ENCODE assay signal across 10 cellular contexts in genomic region chr3:192899540-192899982, GRCh38. TPM values are rescaled to one million over a fixed set of nuclear protein-coding genes. Genes with fewer than 3 reads are reported as not detected.
DNase-seq lines count a peak whose midpoint lies in the region; ATAC-seq and TF ChIP-seq lines count a peak whose summit lies in the region.
"Had no signal": no experiment of that assay in that cellular context is flagged by ENCODE, and none has a peak within 500 bp of the region (broad histone marks: within the 10 kb centered on the region; RNA-seq: fewer than 3 reads in every experiment).

No MANE protein-coding gene starts in this region.

- H3K4me1 Mint-ChIP-seq in activated naive CD4-positive, alpha-beta T cell treated with anti-CD3 and anti-CD28 coated beads, Interleukin-2, amount 10 ng/mL, durations not matched to agents 7 days and 5 days = peaks cover 72% of the 10 kb centered on the region
- peaks cover 3 to 22% of the 10 kb centered on the region in 2 donors for H3K4me1 Mint-ChIP-seq in effector memory CD8-positive, alpha-beta T cell (ENCODE audit: low read depth in 2 of 2)
- peaks cover 49% of the 10 kb centered on the region for H3K4me1 Mint-ChIP-seq in stimulated activated naive CD8-positive, alpha-beta T cell treated with anti-CD3 and anti-CD28 coated beads, Interleukin-15, Interleukin-2, amounts not matched to agents 100 ng/mL and 50 ng/mL, for 24 hours (ENCODE audit: low read depth)

- H3K4me2 ChIP-seq in PC-9 = peak overlapping the region; percentile 11

- no peaks in the 10 kb centered on the region for H3K9me2 ChIP-seq in PC-9 (ENCODE audit: insufficient read depth)

- peaks cover 41% of the 10 kb centered on the region for H3F3A ChIP-seq in PC-9 (ENCODE audit: insufficient read depth, low read depth)

- peaks cover 10% of the 10 kb centered on the region; the same call in 1 of the 2 replicates for H3K9me3 ChIP-seq in PC-9 (ENCODE audit: insufficient read depth, low read depth)
- H3K9me3 ChIP-seq: neutrophil had no signal

- TF ChIP-seq CTCF in PC-9 (conservative IDR thresholded peaks at IDR 0.05) = no peak

- no peak for DNase-seq in activated naive CD4-positive, alpha-beta T cell treated with anti-CD3 and anti-CD28 coated beads, Interleukin-2, amount 10 ng/mL, durations not matched to agents 7 days and 5 days
- DNase-seq in activated naive CD4-positive, alpha-beta T cell (lab: John Stamatoyannopoulos, UW) = no peak
- DNase-seq in PC-9 = peak in 1 of 2 experiments; percentile 59
- no peak for DNase-seq in effector memory CD8-positive, alpha-beta T cell
- DNase-seq in stimulated activated CD4-positive, alpha-beta T cell treated with anti-CD3 and anti-CD28 coated beads, Interleukin-2, amount 100 ng/mL, for 48 hours = no peak
- DNase-seq in NAMALWA (ENCODE audit: low spot score) = no peak
- DNase-seq: NCI-H1417 had no signal

- POLR2A ChIA-PET in PC-9 (lab: Charles Lee; ENCODE audit: unreplicated experiment) = interaction anchor here (0.6 kb wide), 1 partner anchor 13 kb away, joined by 5 read pairs; no protein-coding TSS in a partner anchor

- peaks cover 4% of the 10 kb centered on the region; the same call in 1 of the 2 replicates for H3K36me3 ChIP-seq in PC-9 (ENCODE audit: low read depth)
- H3K36me3 ChIP-seq: neutrophil had no signal

- ATAC-seq in effector memory CD8-positive, alpha-beta T cell (replicated peaks) = peak; percentile 20
- no peak for ATAC-seq in GM21717 (IDR thresholded peaks at IDR 0.05; ENCODE audit: unreplicated experiment)

- peaks cover 88% of the 10 kb centered on the region for H3K4me1 ChIP-seq in PC-9 (replicated peaks; ENCODE audit: insufficient read depth)

- H3K27me3 ChIP-seq in PC-9 (ENCODE audit: insufficient read depth, low read depth) = no peaks in the 10 kb centered on the region
- H3K27me3 ChIP-seq: neutrophil had no signal

- no peak overlapping the region for H3K4me3 Mint-ChIP-seq in activated naive CD4-positive, alpha-beta T cell treated with anti-CD3 and anti-CD28 coated beads, Interleukin-2, amount 10 ng/mL, durations not matched to agents 7 days and 5 days
- peak overlapping the region in 1 of 2 donors; percentile 46 for H3K4me3 Mint-ChIP-seq in effector memory CD8-positive, alpha-beta T cell
- no peak overlapping the region for H3K4me3 Mint-ChIP-seq in stimulated activated naive CD8-positive, alpha-beta T cell treated with anti-CD3 and anti-CD28 coated beads, Interleukin-15, Interleukin-2, amounts not matched to agents 100 ng/mL and 50 ng/mL, for 24 hours

- peak overlapping the region; percentile 87 for H3K27ac ChIP-seq in PC-9
- H3K27ac ChIP-seq: neutrophil had no signal

- peaks cover 49% of the 10 kb centered on the region for H3K36me3 Mint-ChIP-seq in activated naive CD4-positive, alpha-beta T cell treated with anti-CD3 and anti-CD28 coated beads, Interleukin-2, amount 10 ng/mL, durations not matched to agents 7 days and 5 days
- peaks cover 8% of the 10 kb centered on the region for H3K36me3 Mint-ChIP-seq in effector memory CD8-positive, alpha-beta T cell (ENCODE audit: insufficient read depth)
- H3K36me3 Mint-ChIP-seq in stimulated activated naive CD8-positive, alpha-beta T cell treated with anti-CD3 and anti-CD28 coated beads, Interleukin-15, Interleukin-2, amounts not matched to agents 100 ng/mL and 50 ng/mL, for 24 hours (ENCODE audit: low read depth) = peaks cover 8% of the 10 kb centered on the region

- peaks cover 76% of the 10 kb centered on the region for H3K79me2 ChIP-seq in PC-9 (ENCODE audit: low read depth)

- CTCF ChIA-PET in activated naive CD4-positive, alpha-beta T cell treated with anti-CD3 and anti-CD28 coated beads, Interleukin-2, amount 10 ng/mL, durations not matched to agents 7 days and 5 days (lab: Charles Lee) = interaction anchor here (1.0 to 1.2 kb wide), 2 partner anchors 22 to 83 kb away, joined by 4 read pairs; no protein-coding TSS in a partner anchor
- CTCF ChIA-PET in PC-9 (lab: Charles Lee) = interaction anchor here (1.2 kb wide), 1 partner anchor 18 kb away, joined by 3 read pairs; the partner anchor contains the start of gene MB21D2

- no peak overlapping the region for H3K4me3 ChIP-seq in PC-9

- peaks cover 11% of the 10 kb centered on the region for H3K9me3 Mint-ChIP-seq in activated naive CD4-positive, alpha-beta T cell treated with anti-CD3 and anti-CD28 coated beads, Interleukin-2, amount 10 ng/mL, durations not matched to agents 7 days and 5 days
- H3K9me3 Mint-ChIP-seq in effector memory CD8-positive, alpha-beta T cell = peaks cover 4 to 8% of the 10 kb centered on the region in 2 donors
- H3K9me3 Mint-ChIP-seq in stimulated activated naive CD8-positive, alpha-beta T cell treated with anti-CD3 and anti-CD28 coated beads, Interleukin-15, Interleukin-2, amounts not matched to agents 100 ng/mL and 50 ng/mL, for 24 hours = peaks cover 11% of the 10 kb centered on the region

- no TSS peak for BruUV-seq in PC-9 (replicated peaks; lab: Mats Ljungman, UMichigan)

- intact Hi-C loops in PC-9 (cut with micrococcal nuclease; ENCODE audit: unreplicated experiment) = loop anchor here (10.0 kb wide), 1 partner anchor 1045 kb away; no protein-coding TSS in a partner anchor

- no peak overlapping the region for H2AFZ ChIP-seq in PC-9

- H3K27me3 Mint-ChIP-seq in activated naive CD4-positive, alpha-beta T cell treated with anti-CD3 and anti-CD28 coated beads, Interleukin-2, amount 10 ng/mL, durations not matched to agents 7 days and 5 days = peaks cover 23% of the 10 kb centered on the region
- H3K27me3 Mint-ChIP-seq in effector memory CD8-positive, alpha-beta T cell = peaks cover 0 to 10% of the 10 kb centered on the region in 2 donors
- H3K27me3 Mint-ChIP-seq in stimulated activated naive CD8-positive, alpha-beta T cell treated with anti-CD3 and anti-CD28 coated beads, Interleukin-15, Interleukin-2, amounts not matched to agents 100 ng/mL and 50 ng/mL, for 24 hours = peaks cover 28% of the 10 kb centered on the region

- H3K27ac Mint-ChIP-seq in activated naive CD4-positive, alpha-beta T cell treated with anti-CD3 and anti-CD28 coated beads, Interleukin-2, amount 10 ng/mL, durations not matched to agents 7 days and 5 days = peak overlapping the region; percentile 85
- peak overlapping the region in 1 of 2 donors; percentile 85 for H3K27ac Mint-ChIP-seq in effector memory CD8-positive, alpha-beta T cell
- peak overlapping the region; percentile 92 for H3K27ac Mint-ChIP-seq in stimulated activated naive CD8-positive, alpha-beta T cell treated with anti-CD3 and anti-CD28 coated beads, Interleukin-15, Interleukin-2, amounts not matched to agents 100 ng/mL and 50 ng/mL, for 24 hours

- H4K20me1 ChIP-seq in PC-9 (ENCODE audit: insufficient read depth) = no peaks in the 10 kb centered on the region

RNA-seq across cellular contexts. Expression of gene MB21D2, which starts 18.1 kb away (rescaled TPM):
- 4.5 and 5.1 TPM in 2 replicates for total RNA-seq in PC-9 (2021)
